Comparison of ENCODE assay signal across 8 cellular contexts in the genomic region with DNA sequence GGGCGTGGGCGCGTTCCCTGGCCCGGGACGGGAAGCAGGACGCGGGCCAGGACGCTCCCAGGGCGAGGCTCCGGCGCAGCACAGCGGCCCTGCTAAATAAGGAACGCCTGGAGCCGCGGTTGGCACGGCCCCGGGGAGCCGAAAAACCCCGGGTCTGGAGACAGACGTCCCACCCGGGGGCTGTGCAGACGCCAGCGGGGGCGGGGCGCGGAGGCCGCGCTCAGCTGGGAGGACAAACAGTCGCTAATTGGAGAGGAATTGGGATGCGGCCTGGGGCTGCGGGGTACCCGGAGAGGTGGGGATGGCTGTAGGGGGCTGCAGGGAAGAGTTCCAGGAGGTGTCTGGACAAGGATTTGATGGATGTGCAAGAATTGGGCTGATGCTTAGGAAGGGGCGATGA. TPM values are rescaled to one million over a fixed set of nuclear protein-coding genes. Genes with fewer than 3 reads are reported as not detected.
DNase-seq lines count a peak whose midpoint lies in the region; FAIRE-seq and TF ChIP-seq lines count a peak whose summit lies in the region.
"Not testable (repeated sequence)": the region's sequence is repeated elsewhere in the genome, so short reads cannot be mapped to it uniquely, and the experiment has no call there.

No MANE protein-coding gene starts in this region.

- not testable (repeated sequence) for H3K9ac ChIP-seq in SK-N-MC (ENCODE audit: insufficient read length)
- H3K9ac ChIP-seq in astrocyte (ENCODE audit: low read length): peak overlapping the region; percentile 43

- H3K79me2 ChIP-seq in astrocyte (ENCODE audit: insufficient read depth, low read length): not testable (repeated sequence)

- H3K36me3 ChIP-seq in SK-N-MC (ENCODE audit: insufficient read depth, low read length); astrocyte (ENCODE audit: insufficient read depth, low read length); tibial nerve: not testable (repeated sequence)

- not testable (repeated sequence) for H3K27ac ChIP-seq in SK-N-MC; astrocyte (ENCODE audit: low read depth, low read length)
- peak overlapping the region in 3 of 4 donors; percentile 85 to 86 (median 85) for H3K27ac ChIP-seq in tibial nerve

- not testable (repeated sequence) for H2AFZ ChIP-seq in astrocyte (ENCODE audit: low read depth, low read length)

- WGBS in tibial nerve, 2 donors: 3% methylated on average over 20 of the region's 33 CpGs; no CpG with 5 or more reads in 1 of the 2 donors

- H3K27ac Mint-ChIP-seq in astrocyte (ENCODE audit: unreplicated experiment): not testable (repeated sequence)
- H3K27ac Mint-ChIP-seq in mesothelial cell of epicardium: peak overlapping the region; percentile 66

- not testable (repeated sequence) for H3K27me3 Mint-ChIP-seq in astrocyte (ENCODE audit: low read depth, unreplicated experiment); mesothelial cell of epicardium (ENCODE audit: low read depth)

- DNase-seq in SK-N-MC (ENCODE audit: low read depth, low spot score); astrocyte (ENCODE audit: low read depth); foreskin fibroblast: not testable (repeated sequence)
- DNase-seq in activated CD8-positive, alpha-beta memory T cell treated with anti-CD3 and anti-CD28 coated beads for 48 hours (ENCODE audit: low read depth in 2 of 3, low spot score in 2 of 3): peak in 2 of 3 experiments; percentile 38 to 51
- DNase-seq in mesothelial cell of epicardium (ENCODE audit: low spot score in 2 of 2, unreplicated experiment in 2 of 2) (peak in 1 of 2 experiments; percentile 76), tibial nerve (ENCODE audit: low spot score in 2 of 2) (peak; percentile 46 to 50)
- DNase-seq in stimulated activated CD4-positive, alpha-beta T cell treated with anti-CD3 and anti-CD28 coated beads, Interleukin-1b, Interleukin-23, amount 100 ng/mL, for 4 hours (ENCODE audit: low read depth in 2 of 2): peak; percentile 21 to 37

- H3K27me3 ChIP-seq in astrocyte (ENCODE audit: insufficient read depth, low read length); tibial nerve: not testable (repeated sequence)

- H3K9me3 ChIP-seq in SK-N-MC (ENCODE audit: low read depth, low read length); astrocyte (ENCODE audit: insufficient read depth, low read depth, low read length); tibial nerve: not testable (repeated sequence)

- TF ChIP-seq EP300 in tibial nerve (IDR thresholded peaks at IDR 0.05): peak in 1 of 2 donors; percentile 8

- peak overlapping the region; percentile 30 for H3K4me2 ChIP-seq in astrocyte (ENCODE audit: low read length)

- H3K4me1 Mint-ChIP-seq in astrocyte (ENCODE audit: low read depth, unreplicated experiment); mesothelial cell of epicardium: not testable (repeated sequence)

- H3K4me3 Mint-ChIP-seq in astrocyte (ENCODE audit: unreplicated experiment): peak overlapping the region; percentile 80
- H3K4me3 Mint-ChIP-seq in mesothelial cell of epicardium: peak overlapping the region; percentile 75

- not testable (repeated sequence) for H4K20me1 ChIP-seq in astrocyte (ENCODE audit: insufficient read depth, low read length)

- not testable (repeated sequence) for TF ChIP-seq POLR2A in tibial nerve (IDR thresholded peaks at IDR 0.05)

- H3K9me3 Mint-ChIP-seq in astrocyte (ENCODE audit: unreplicated experiment); mesothelial cell of epicardium: not testable (repeated sequence)

- not testable (repeated sequence) for H3K36me3 Mint-ChIP-seq in astrocyte (ENCODE audit: low read depth, unreplicated experiment); mesothelial cell of epicardium

- H3K4me3 ChIP-seq in GM08714 (ENCODE audit: low read length) (peak overlapping the region; percentile 31; the same call in 1 of the 2 replicates), SK-N-MC (0 out of 2 replicates have a peak overlapping the region, but pooled peaks have one; percentile 38), astrocyte (ENCODE audit: insufficient read depth, low read depth, low read length) (peak overlapping the region; percentile 42), foreskin fibroblast (ENCODE audit: low read depth in 1 of 2, low read length in 2 of 2) (peak overlapping the region; percentile 34 to 43), tibial nerve (peak overlapping the region; percentile 36 to 63 (median 60))

- not testable (repeated sequence) for FAIRE-seq in astrocyte (lab: Jason Lieb, UNC)

- not testable (repeated sequence) for H3K4me1 ChIP-seq in astrocyte (ENCODE audit: insufficient read depth, low read length); tibial nerve

- not testable (repeated sequence) for TF ChIP-seq CTCF in astrocyte (IDR thresholded peaks at IDR 0.05; ENCODE audit: insufficient read depth, low read depth, low read length); foreskin fibroblast (IDR thresholded peaks at IDR 0.05; ENCODE audit: low read depth, low read length); mesothelial cell of epicardium (IDR thresholded peaks at IDR 0.05; ENCODE audit: unreplicated experiment); tibial nerve (IDR thresholded peaks at IDR 0.05)

RNA-seq across cellular contexts. Expression of a gene that starts 25.3 kb away (rescaled TPM):
- total RNA-seq in astrocyte (111 and 114 TPM in 2 replicates), mesothelial cell of epicardium (261 to 262 TPM (median 262 TPM) in 3 replicates), tibial nerve (100 to 1,000 TPM in 2 of 4 donors, 10 to 100 TPM in 2; 95.5 to 193 (median 134) TPM)
